ENCODE assay signal across 20 cellular contexts in the genomic region with DNA sequence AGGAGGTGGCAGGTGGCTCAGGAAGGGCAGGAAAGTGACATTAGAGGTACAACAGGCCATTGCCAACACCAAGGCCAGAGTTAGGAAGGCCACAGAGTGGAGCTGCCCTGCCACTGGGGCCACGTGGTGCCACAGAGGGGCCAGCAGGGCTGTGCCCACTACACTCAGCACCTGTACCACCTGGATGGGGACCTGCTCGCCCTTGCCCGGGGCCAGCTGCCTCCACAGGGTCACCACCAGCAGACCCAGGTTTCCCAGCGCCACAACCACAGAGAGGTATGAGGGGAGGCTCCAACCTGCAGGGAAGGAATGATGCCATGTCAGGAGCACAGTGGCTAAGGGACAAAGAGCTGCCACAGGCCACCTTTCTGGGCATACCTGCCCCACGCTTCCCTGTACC. TPM values are rescaled to one million over a fixed set of nuclear protein-coding genes. Genes with fewer than 3 reads are reported as not detected.
DNase-seq lines count a peak whose midpoint lies in the region; ATAC-seq and TF ChIP-seq lines count a peak whose summit lies in the region.
"Had no signal": no experiment of that assay in that cellular context is flagged by ENCODE, and none has a peak within 500 bp of the region (broad histone marks: within the 10 kb centered on the region; RNA-seq: fewer than 3 reads in every experiment).

No MANE protein-coding gene starts in this region.

- H3K14ac ChIP-seq in H9 (ENCODE audit: insufficient read depth, low read length), result no peak overlapping the region

- no peak overlapping the region for H3T11ph ChIP-seq in H9 (ENCODE audit: low read length)

- TF ChIP-seq POLR2A in esophagus muscularis mucosa (IDR thresholded peaks at IDR 0.05; ENCODE audit: low read depth), result no peak

- H3K9ac ChIP-seq in H9 (ENCODE audit: extremely low read depth, insufficient read length, low read length), result no peak overlapping the region

- intact Hi-C loops in dendritic cell treated with granulocyte-macrophage colony-stimulating factor and Interleukin-4, amounts not matched to agents 40 ng/mL and 50 ng/mL, for 4 days (cut with micrococcal nuclease), result loop anchor here (5.0 kb wide), 1 partner anchor 47 kb away; the partner anchor contains the start of gene CAMTA2
- intact Hi-C loops in esophagus muscularis mucosa (cut with DNase I) (no loop called here), Right ventricle myocardium superior (cut with DNase I) (no loop called here)

- no peak overlapping the region for H2BK12ac ChIP-seq in H9 (ENCODE audit: insufficient read length, low read depth, low read length)

- no CpG with 5 or more reads among the region's 5 CpGs for WGBS in H9 (ENCODE audit: extremely low coverage, insufficient read length, low lambda C conversion rate)
- 93% methylated on average over 3 of the region's 5 CpGs for WGBS in esophagus muscularis mucosa

- H3K4ac ChIP-seq in H9 (ENCODE audit: low read depth, low read length), result no peak overlapping the region

- H2BK5ac ChIP-seq in H9 (ENCODE audit: insufficient read length, low read length), result no peak overlapping the region

- H3K79me2 ChIP-seq in H9 (ENCODE audit: insufficient read depth, low read length) (no peaks in the 10 kb centered on the region), osteoblast (ENCODE audit: insufficient read depth, low read length) (no peaks in the 10 kb centered on the region)

- TF ChIP-seq CTCF in H9 (conservative IDR thresholded peaks at IDR 0.05) (no peak), osteoblast (IDR thresholded peaks at IDR 0.05; ENCODE audit: extremely low read depth, low read depth, low read length) (no peak), esophagus muscularis mucosa (IDR thresholded peaks at IDR 0.05) (no peak)

- no peaks in the 10 kb centered on the region for H3K36me3 Mint-ChIP-seq in H9 (ENCODE audit: insufficient read depth in 1 of 3, low read depth in 3 of 3)
- no peaks in the 10 kb centered on the region for H3K36me3 Mint-ChIP-seq in dendritic cell treated with granulocyte-macrophage colony-stimulating factor and Interleukin-4, amounts not matched to agents 40 ng/mL and 50 ng/mL, for 4 days (ENCODE audit: low read depth)
- H3K36me3 Mint-ChIP-seq: CD4-positive, CD25-positive, alpha-beta regulatory T cell had no signal

- H3K4me3 Mint-ChIP-seq in H9, result no peak overlapping the region
- H3K4me3 Mint-ChIP-seq in dendritic cell treated with granulocyte-macrophage colony-stimulating factor and Interleukin-4, amounts not matched to agents 40 ng/mL and 50 ng/mL, for 4 days, result no peak overlapping the region
- H3K4me3 Mint-ChIP-seq: CD4-positive, CD25-positive, alpha-beta regulatory T cell had no signal

- H3K4me1 ChIP-seq in H9 (ENCODE audit: insufficient read depth, low read length) (no peaks in the 10 kb centered on the region), osteoblast (ENCODE audit: insufficient read depth, low read length) (peaks cover 2% of the 10 kb centered on the region), esophagus muscularis mucosa (peaks cover 3 to 18% (median 14%) of the 10 kb centered on the region in 4 donors)
- H3K4me1 ChIP-seq: BE2C had no signal

- H4K20me1 ChIP-seq in H9 (ENCODE audit: control insufficient read depth, insufficient read depth, insufficient read length), result no peaks in the 10 kb centered on the region
- H4K20me1 ChIP-seq in osteoblast (ENCODE audit: insufficient read depth, low read length), result no peaks in the 10 kb centered on the region

- no peak overlapping the region for H3K23ac ChIP-seq in H9 (ENCODE audit: insufficient read length, low read depth, low read length)

- H3K9me3 ChIP-seq in H9 (ENCODE audit: control insufficient read depth, low read depth, low read length) (no peaks in the 10 kb centered on the region), osteoblast (ENCODE audit: low read depth, low read length) (no peaks in the 10 kb centered on the region), esophagus muscularis mucosa (no peaks in the 10 kb centered on the region)
- H3K9me3 ChIP-seq: BE2C, HAP-1 had no signal

- no peak overlapping the region for H4K8ac ChIP-seq in H9 (replicated peaks; ENCODE audit: insufficient read length, low read depth, low read length)

- no peak overlapping the region for H3K27ac Mint-ChIP-seq in H9
- peak overlapping the region; percentile 38 for H3K27ac Mint-ChIP-seq in dendritic cell treated with granulocyte-macrophage colony-stimulating factor and Interleukin-4, amounts not matched to agents 40 ng/mL and 50 ng/mL, for 4 days
- H3K27ac Mint-ChIP-seq: CD4-positive, CD25-positive, alpha-beta regulatory T cell had no signal

- no peaks in the 10 kb centered on the region for H3K79me1 ChIP-seq in H9 (ENCODE audit: insufficient read depth, low read depth, low read length, poor library complexity, severe bottlenecking)

- no peaks in the 10 kb centered on the region for H3K9me3 Mint-ChIP-seq in H9
- H3K9me3 Mint-ChIP-seq in dendritic cell treated with granulocyte-macrophage colony-stimulating factor and Interleukin-4, amounts not matched to agents 40 ng/mL and 50 ng/mL, for 4 days, result no peaks in the 10 kb centered on the region
- H3K9me3 Mint-ChIP-seq: CD4-positive, CD25-positive, alpha-beta regulatory T cell; CD8-positive, alpha-beta memory T cell had no signal

- H3K36me3 ChIP-seq in osteoblast (ENCODE audit: insufficient read depth, low read length) (no peaks in the 10 kb centered on the region), esophagus muscularis mucosa (no peaks in the 10 kb centered on the region)
- H3K36me3 ChIP-seq: BE2C, HAP-1 had no signal

- H3K27me3 Mint-ChIP-seq in H9 (ENCODE audit: low read depth), result peaks cover 52% of the 10 kb centered on the region
- peaks cover 39% of the 10 kb centered on the region for H3K27me3 Mint-ChIP-seq in dendritic cell treated with granulocyte-macrophage colony-stimulating factor and Interleukin-4, amounts not matched to agents 40 ng/mL and 50 ng/mL, for 4 days
- H3K27me3 Mint-ChIP-seq: CD4-positive, CD25-positive, alpha-beta regulatory T cell; CD8-positive, alpha-beta memory T cell had no signal

- no peak overlapping the region for H2BK15ac ChIP-seq in H9 (ENCODE audit: low read depth, low read length)

- H2BK120ac ChIP-seq in H9 (ENCODE audit: low read depth, low read length, poor library complexity, severe bottlenecking), result no peak overlapping the region

- peaks cover 0 to 3% of the 10 kb centered on the region in 2 experiments; a peak in 1 of 4 replicates for H3K4me1 Mint-ChIP-seq in H9
- peaks cover 47% of the 10 kb centered on the region for H3K4me1 Mint-ChIP-seq in dendritic cell treated with granulocyte-macrophage colony-stimulating factor and Interleukin-4, amounts not matched to agents 40 ng/mL and 50 ng/mL, for 4 days (ENCODE audit: low read depth)

- no peak overlapping the region for H3K56ac ChIP-seq in H9 (ENCODE audit: insufficient read length, low read depth, low read length)

- H3K4me3 ChIP-seq in osteoblast (ENCODE audit: insufficient read depth, low read length), result no peak overlapping the region
- no peak overlapping the region for H3K4me3 ChIP-seq in esophagus muscularis mucosa
- H3K4me3 ChIP-seq: HAP-1 had no signal

- H4K5ac ChIP-seq in H9 (ENCODE audit: insufficient read length, low read depth, low read length), result no peak overlapping the region

- no peak overlapping the region for H2BK20ac ChIP-seq in H9 (ENCODE audit: low read depth, low read length, poor library complexity, severe bottlenecking)

- ATAC-seq in GM21423 (IDR thresholded peaks at IDR 0.05; ENCODE audit: unreplicated experiment) (no peak), Right ventricle myocardium superior (ENCODE audit: poor library complexity) (no peak)

- TF ChIP-seq EP300 in esophagus muscularis mucosa (IDR thresholded peaks at IDR 0.05), result no peak

- no peak overlapping the region for H4K91ac ChIP-seq in H9 (ENCODE audit: insufficient read length, low read depth, low read length)

- DNase-seq in H9, result peak; percentile 28
- DNase-seq in islet precursor cell, result peak; percentile 50
- DNase-seq in osteoblast (ENCODE audit: insufficient read length, low spot score, missing footprints), result peak; percentile 66
- no peak for DNase-seq in esophagus muscularis mucosa (ENCODE audit: extremely low spot score)
- no peak for DNase-seq in Right ventricle myocardium superior
- DNase-seq in activated effector memory CD4-positive, alpha-beta T cell treated with anti-CD3 and anti-CD28 coated beads, Interleukin-2, amount 50 U/mL, for 16 hours, result no peak
- DNase-seq: BE2C; C1 segment of cervical spinal cord; CD4-positive, CD25-positive, alpha-beta regulatory T cell; CD8-positive, alpha-beta memory T cell; COR-L47; DMS 273 treated with DMSO at 0.1 percent for 48 hours; DMS53; DND-41; EL; GOT3; KG1 had no signal

- no peak overlapping the region for H3K18ac ChIP-seq in H9 (ENCODE audit: insufficient read length, low read depth, low read length)

- H2AK5ac ChIP-seq in H9 (ENCODE audit: insufficient read length, low read length), result no peak overlapping the region

- H2AFZ ChIP-seq in H9 (ENCODE audit: low read length), result no peak overlapping the region
- no peak overlapping the region for H2AFZ ChIP-seq in osteoblast (ENCODE audit: low read length)

- H3K4me2 ChIP-seq in H9 (ENCODE audit: insufficient read depth, insufficient read length, low read length), result no peak overlapping the region
- no peak overlapping the region for H3K4me2 ChIP-seq in osteoblast (ENCODE audit: insufficient read depth, low read length)

- no peak overlapping the region for H3K27ac ChIP-seq in H9 (ENCODE audit: insufficient read length, low read depth, low read length)
- no peak overlapping the region for H3K27ac ChIP-seq in osteoblast (ENCODE audit: low read depth, low read length)
- no peak overlapping the region for H3K27ac ChIP-seq in esophagus muscularis mucosa (replicated peaks in 1 of 4)

- no peaks in the 10 kb centered on the region for H3K23me2 ChIP-seq in H9 (ENCODE audit: insufficient read length, low read depth, low read length, poor library complexity, severe bottlenecking)

- H3K27me3 ChIP-seq in H9 (ENCODE audit: insufficient read depth, low read length) (peaks cover 2% of the 10 kb centered on the region; the same call in 1 of the 2 replicates), osteoblast (ENCODE audit: insufficient read depth, low read length) (peaks cover 11% of the 10 kb centered on the region), esophagus muscularis mucosa (peaks cover 0 to 35% (median 3%) of the 10 kb centered on the region in 4 donors)

RNA-seq across cellular contexts. Expression of gene SLC52A1, which starts 1.2 kb away (rescaled TPM):
- total RNA-seq in H9 (2021) (0.15 and 0.17 TPM in 2 replicates), osteoblast (not detected in 2 replicates), esophagus muscularis mucosa (not detected), Right ventricle myocardium superior (not detected)

RNA-seq across cellular contexts. Expression of gene KIF1C, which starts 36.3 kb away (rescaled TPM):
- total RNA-seq in H9 (2021) (85.6 and 87.3 TPM in 2 replicates), osteoblast (54.6 and 54.8 TPM in 2 replicates), esophagus muscularis mucosa (100 to 1,000 TPM; 157 to 251 (median 187) TPM), Right ventricle myocardium superior (720 TPM)

RNA-seq across cellular contexts. Expression of gene INCA1, which starts 36.7 kb away (rescaled TPM):
- total RNA-seq in H9 (2021), result 1.3 and 1.5 TPM in 2 replicates
- total RNA-seq in osteoblast, result 0.29 and 0.36 TPM in 2 replicates
- 1 to 10 TPM; 1.3 to 4.6 (median 3.0) TPM for total RNA-seq in esophagus muscularis mucosa
- 2.8 TPM for total RNA-seq in Right ventricle myocardium superior
- total RNA-seq: CD4-positive, CD25-positive, alpha-beta regulatory T cell had no signal

RNA-seq across cellular contexts. Expression of gene ZFP3, which starts 44.2 kb away (rescaled TPM):
- total RNA-seq in H9 (2021) (0.11 and 0.18 TPM in 2 replicates), osteoblast (3.5 and 3.6 TPM in 2 replicates), esophagus muscularis mucosa (1 to 10 TPM; 4.1 to 6.2 (median 5.3) TPM), Right ventricle myocardium superior (9.3 TPM)

RNA-seq across cellular contexts. Expression of gene CAMTA2, which starts 46.6 kb away (rescaled TPM):
- total RNA-seq in H9 (2021), result 13.7 and 15.6 TPM in 2 replicates
- total RNA-seq in osteoblast, result 14.7 and 19.2 TPM in 2 replicates
- 10 to 100 TPM; 24.0 to 48.2 (median 28.4) TPM for total RNA-seq in esophagus muscularis mucosa
- 29.4 TPM for total RNA-seq in Right ventricle myocardium superior

Comparison
In these comparisons a context has a peak if more than half of its experiments do, and no peak if none do; other contexts are left out.
1. DNase-seq: peak in H9 (single experiment), islet precursor cell (single experiment) and osteoblast (single experiment); none in esophagus muscularis mucosa (single experiment), Right ventricle myocardium superior (single experiment) and activated effector memory CD4-positive, alpha-beta T cell treated with anti-CD3 and anti-CD28 coated beads, Interleukin-2, amount 50 U/mL, for 16 hours (single experiment).